ENCODE assay signal across 1 cellular context in the genomic region with DNA sequence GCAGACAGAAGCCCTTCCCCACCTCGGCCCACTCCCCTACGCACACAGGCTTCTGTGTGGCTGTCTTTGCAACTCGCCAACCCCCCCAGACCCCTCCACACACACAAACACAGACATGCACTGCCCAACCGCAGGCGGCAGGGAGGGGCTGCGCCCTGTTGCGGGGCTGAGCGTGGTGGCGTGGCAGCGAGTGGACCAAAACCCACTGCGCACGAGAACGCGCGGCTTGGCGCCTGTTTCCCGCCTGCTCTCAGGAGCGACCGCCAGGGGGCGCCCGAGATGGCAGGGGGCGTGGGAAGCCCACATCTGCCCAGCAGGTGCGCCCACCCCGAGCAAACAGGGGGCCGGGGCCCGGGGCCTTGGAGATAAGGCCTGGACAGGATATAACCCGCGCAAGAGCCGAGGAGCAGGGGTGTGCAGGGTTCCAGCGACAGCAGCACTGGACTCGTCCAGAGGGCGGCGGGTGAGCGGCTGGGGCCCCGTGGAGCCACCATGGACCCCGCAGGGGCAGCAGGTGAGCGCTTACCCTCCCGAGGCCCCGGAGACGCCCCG.
TF ChIP-seq lines count a peak whose summit lies in the region.

A gene with protein sequence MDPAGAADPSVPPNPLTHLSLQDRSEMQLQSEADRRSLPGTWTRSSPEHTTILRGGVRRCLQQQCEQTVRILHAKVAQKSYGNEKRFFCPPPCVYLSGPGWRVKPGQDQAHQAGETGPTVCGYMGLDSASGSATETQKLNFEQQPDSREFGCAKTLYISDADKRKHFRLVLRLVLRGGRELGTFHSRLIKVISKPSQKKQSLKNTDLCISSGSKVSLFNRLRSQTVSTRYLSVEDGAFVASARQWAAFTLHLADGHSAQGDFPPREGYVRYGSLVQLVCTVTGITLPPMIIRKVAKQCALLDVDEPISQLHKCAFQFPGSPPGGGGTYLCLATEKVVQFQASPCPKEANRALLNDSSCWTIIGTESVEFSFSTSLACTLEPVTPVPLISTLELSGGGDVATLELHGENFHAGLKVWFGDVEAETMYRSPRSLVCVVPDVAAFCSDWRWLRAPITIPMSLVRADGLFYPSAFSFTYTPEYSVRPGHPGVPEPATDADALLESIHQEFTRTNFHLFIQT (plus strand): TSS at position 410 of the 552 bp plus-strand sequence. CDS start 83 bp downstream, at position 493.

TF ChIP-seq in HepG2, 621 proteins besides CTCF, POLR2A, EP300 and RAD21 (continued from another document and continues in another):
- TF ChIP-seq, protein P1, sequence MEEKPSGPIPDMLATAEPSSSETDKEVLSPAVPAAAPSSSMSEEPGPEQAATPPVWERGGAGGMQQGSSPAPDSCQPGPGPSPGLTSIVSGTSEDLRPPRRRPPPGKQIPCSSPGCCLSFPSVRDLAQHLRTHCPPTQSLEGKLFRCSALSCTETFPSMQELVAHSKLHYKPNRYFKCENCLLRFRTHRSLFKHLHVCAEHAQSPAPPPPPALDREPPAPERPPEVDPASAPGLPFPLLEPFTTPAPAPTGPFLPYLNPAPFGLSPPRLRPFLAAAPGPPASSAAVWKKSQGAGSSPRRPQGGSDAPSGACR (CRISPR knock-in tag; IDR thresholded peaks at IDR 0.05): no peak
- TF ChIP-seq HIVEP1 (CRISPR knock-in tag; IDR thresholded peaks at IDR 0.05): peak; percentile 51; the same call in 1 of the 2 replicates
- TF ChIP-seq ZNF124 (CRISPR knock-in tag; IDR thresholded peaks at IDR 0.05): 0 out of 2 replicates have a peak, but pooled peaks have one; percentile 36
- TF ChIP-seq, protein P2, sequence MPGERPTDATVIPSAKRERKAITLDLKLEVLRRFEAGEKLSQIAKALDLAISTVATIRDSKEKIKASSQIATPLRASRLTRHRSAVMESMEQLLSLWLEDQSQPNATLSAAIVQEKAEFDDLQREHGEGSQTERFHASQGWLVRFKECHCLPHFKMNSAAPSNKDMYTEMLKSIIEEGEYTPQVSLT (CRISPR knock-in tag; IDR thresholded peaks at IDR 0.05; ENCODE audit: borderline replicate concordance, low read depth): no peak
- TF ChIP-seq, protein P3, sequence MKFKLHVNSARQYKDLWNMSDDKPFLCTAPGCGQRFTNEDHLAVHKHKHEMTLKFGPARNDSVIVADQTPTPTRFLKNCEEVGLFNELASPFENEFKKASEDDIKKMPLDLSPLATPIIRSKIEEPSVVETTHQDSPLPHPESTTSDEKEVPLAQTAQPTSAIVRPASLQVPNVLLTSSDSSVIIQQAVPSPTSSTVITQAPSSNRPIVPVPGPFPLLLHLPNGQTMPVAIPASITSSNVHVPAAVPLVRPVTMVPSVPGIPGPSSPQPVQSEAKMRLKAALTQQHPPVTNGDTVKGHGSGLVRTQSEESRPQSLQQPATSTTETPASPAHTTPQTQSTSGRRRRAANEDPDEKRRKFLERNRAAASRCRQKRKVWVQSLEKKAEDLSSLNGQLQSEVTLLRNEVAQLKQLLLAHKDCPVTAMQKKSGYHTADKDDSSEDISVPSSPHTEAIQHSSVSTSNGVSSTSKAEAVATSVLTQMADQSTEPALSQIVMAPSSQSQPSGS (CRISPR knock-in tag; IDR thresholded peaks at IDR 0.05): no peak
- TF ChIP-seq, protein P4, sequence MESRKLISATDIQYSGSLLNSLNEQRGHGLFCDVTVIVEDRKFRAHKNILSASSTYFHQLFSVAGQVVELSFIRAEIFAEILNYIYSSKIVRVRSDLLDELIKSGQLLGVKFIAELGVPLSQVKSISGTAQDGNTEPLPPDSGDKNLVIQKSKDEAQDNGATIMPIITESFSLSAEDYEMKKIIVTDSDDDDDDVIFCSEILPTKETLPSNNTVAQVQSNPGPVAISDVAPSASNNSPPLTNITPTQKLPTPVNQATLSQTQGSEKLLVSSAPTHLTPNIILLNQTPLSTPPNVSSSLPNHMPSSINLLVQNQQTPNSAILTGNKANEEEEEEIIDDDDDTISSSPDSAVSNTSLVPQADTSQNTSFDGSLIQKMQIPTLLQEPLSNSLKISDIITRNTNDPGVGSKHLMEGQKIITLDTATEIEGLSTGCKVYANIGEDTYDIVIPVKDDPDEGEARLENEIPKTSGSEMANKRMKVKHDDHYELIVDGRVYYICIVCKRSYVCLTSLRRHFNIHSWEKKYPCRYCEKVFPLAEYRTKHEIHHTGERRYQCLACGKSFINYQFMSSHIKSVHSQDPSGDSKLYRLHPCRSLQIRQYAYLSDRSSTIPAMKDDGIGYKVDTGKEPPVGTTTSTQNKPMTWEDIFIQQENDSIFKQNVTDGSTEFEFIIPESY (CRISPR knock-in tag; IDR thresholded peaks at IDR 0.05): peak; percentile 81
- no peak for TF ChIP-seq MTA3 (CRISPR knock-in tag; IDR thresholded peaks at IDR 0.05)
- no peak for TF ChIP-seq ATRX (CRISPR knock-in tag; IDR thresholded peaks at IDR 0.05; ENCODE audit: borderline replicate concordance)
- TF ChIP-seq, protein P5, sequence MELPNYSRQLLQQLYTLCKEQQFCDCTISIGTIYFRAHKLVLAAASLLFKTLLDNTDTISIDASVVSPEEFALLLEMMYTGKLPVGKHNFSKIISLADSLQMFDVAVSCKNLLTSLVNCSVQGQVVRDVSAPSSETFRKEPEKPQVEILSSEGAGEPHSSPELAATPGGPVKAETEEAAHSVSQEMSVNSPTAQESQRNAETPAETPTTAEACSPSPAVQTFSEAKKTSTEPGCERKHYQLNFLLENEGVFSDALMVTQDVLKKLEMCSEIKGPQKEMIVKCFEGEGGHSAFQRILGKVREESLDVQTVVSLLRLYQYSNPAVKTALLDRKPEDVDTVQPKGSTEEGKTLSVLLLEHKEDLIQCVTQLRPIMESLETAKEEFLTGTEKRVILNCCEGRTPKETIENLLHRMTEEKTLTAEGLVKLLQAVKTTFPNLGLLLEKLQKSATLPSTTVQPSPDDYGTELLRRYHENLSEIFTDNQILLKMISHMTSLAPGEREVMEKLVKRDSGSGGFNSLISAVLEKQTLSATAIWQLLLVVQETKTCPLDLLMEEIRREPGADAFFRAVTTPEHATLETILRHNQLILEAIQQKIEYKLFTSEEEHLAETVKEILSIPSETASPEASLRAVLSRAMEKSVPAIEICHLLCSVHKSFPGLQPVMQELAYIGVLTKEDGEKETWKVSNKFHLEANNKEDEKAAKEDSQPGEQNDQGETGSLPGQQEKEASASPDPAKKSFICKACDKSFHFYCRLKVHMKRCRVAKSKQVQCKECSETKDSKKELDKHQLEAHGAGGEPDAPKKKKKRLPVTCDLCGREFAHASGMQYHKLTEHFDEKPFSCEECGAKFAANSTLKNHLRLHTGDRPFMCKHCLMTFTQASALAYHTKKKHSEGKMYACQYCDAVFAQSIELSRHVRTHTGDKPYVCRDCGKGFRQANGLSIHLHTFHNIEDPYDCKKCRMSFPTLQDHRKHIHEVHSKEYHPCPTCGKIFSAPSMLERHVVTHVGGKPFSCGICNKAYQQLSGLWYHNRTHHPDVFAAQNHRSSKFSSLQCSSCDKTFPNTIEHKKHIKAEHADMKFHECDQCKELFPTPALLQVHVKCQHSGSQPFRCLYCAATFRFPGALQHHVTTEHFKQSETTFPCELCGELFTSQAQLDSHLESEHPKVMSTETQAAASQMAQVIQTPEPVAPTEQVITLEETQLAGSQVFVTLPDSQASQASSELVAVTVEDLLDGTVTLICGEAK (IDR thresholded peaks at IDR 0.05): no peak
- TF ChIP-seq, protein P5 (CRISPR knock-in tag; IDR thresholded peaks at IDR 0.05): no peak
- TF ChIP-seq SALL1 (CRISPR knock-in tag; IDR thresholded peaks at IDR 0.05): peak; percentile 46; the same call in 1 of the 2 replicates
- TF ChIP-seq, protein P6, sequence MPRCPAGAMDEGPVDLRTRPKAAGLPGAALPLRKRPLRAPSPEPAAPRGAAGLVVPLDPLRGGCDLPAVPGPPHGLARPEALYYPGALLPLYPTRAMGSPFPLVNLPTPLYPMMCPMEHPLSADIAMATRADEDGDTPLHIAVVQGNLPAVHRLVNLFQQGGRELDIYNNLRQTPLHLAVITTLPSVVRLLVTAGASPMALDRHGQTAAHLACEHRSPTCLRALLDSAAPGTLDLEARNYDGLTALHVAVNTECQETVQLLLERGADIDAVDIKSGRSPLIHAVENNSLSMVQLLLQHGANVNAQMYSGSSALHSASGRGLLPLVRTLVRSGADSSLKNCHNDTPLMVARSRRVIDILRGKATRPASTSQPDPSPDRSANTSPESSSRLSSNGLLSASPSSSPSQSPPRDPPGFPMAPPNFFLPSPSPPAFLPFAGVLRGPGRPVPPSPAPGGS (CRISPR knock-in tag; IDR thresholded peaks at IDR 0.05): no peak
- no peak for TF ChIP-seq ZNF543 (CRISPR knock-in tag; IDR thresholded peaks at IDR 0.05)
- no peak for TF ChIP-seq MTF1 (CRISPR knock-in tag; IDR thresholded peaks at IDR 0.05)
- TF ChIP-seq ZNF777 (CRISPR knock-in tag; IDR thresholded peaks at IDR 0.05): no peak
- TF ChIP-seq MXI1 (IDR thresholded peaks at IDR 0.05; ENCODE audit: borderline replicate concordance, low read depth, low read length): no peak
- TF ChIP-seq, protein P7, sequence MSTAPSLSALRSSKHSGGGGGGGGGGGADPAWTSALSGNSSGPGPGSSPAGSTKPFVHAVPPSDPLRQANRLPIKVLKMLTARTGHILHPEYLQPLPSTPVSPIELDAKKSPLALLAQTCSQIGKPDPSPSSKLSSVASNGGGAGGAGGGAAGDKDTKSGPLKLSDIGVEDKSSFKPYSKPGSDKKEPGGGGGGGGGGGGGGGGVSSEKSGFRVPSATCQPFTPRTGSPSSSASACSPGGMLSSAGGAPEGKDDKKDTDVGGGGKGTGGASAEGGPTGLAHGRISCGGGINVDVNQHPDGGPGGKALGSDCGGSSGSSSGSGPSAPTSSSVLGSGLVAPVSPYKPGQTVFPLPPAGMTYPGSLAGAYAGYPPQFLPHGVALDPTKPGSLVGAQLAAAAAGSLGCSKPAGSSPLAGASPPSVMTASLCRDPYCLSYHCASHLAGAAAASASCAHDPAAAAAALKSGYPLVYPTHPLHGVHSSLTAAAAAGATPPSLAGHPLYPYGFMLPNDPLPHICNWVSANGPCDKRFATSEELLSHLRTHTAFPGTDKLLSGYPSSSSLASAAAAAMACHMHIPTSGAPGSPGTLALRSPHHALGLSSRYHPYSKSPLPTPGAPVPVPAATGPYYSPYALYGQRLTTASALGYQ (CRISPR knock-in tag; IDR thresholded peaks at IDR 0.05): no peak
- TF ChIP-seq, protein P8, sequence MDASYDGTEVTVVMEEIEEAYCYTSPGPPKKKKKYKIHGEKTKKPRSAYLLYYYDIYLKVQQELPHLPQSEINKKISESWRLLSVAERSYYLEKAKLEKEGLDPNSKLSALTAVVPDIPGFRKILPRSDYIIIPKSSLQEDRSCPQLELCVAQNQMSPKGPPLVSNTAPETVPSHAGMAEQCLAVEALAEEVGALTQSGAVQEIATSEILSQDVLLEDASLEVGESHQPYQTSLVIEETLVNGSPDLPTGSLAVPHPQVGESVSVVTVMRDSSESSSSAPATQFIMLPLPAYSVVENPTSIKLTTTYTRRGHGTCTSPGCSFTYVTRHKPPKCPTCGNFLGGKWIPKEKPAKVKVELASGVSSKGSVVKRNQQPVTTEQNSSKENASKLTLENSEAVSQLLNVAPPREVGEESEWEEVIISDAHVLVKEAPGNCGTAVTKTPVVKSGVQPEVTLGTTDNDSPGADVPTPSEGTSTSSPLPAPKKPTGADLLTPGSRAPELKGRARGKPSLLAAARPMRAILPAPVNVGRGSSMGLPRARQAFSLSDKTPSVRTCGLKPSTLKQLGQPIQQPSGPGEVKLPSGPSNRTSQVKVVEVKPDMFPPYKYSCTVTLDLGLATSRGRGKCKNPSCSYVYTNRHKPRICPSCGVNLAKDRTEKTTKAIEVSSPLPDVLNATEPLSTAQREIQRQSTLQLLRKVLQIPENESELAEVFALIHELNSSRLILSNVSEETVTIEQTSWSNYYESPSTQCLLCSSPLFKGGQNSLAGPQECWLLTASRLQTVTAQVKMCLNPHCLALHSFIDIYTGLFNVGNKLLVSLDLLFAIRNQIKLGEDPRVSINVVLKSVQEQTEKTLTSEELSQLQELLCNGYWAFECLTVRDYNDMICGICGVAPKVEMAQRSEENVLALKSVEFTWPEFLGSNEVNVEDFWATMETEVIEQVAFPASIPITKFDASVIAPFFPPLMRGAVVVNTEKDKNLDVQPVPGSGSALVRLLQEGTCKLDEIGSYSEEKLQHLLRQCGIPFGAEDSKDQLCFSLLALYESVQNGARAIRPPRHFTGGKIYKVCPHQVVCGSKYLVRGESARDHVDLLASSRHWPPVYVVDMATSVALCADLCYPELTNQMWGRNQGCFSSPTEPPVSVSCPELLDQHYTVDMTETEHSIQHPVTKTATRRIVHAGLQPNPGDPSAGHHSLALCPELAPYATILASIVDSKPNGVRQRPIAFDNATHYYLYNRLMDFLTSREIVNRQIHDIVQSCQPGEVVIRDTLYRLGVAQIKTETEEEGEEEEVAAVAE (CRISPR knock-in tag; IDR thresholded peaks at IDR 0.05; ENCODE audit: borderline replicate concordance): no peak
- TF ChIP-seq SATB2 (CRISPR knock-in tag; IDR thresholded peaks at IDR 0.05): no peak
- TF ChIP-seq SOX6 (IDR thresholded peaks at IDR 0.05): no peak
- TF ChIP-seq SOX6 (CRISPR knock-in tag; IDR thresholded peaks at IDR 0.05): no peak; the same call in 1 of the 2 replicates
- TF ChIP-seq ZC3H13 (CRISPR knock-in tag; IDR thresholded peaks at IDR 0.05): no peak
